Comparison of ENCODE assay signal across 1 cellular context in the genomic region with DNA sequence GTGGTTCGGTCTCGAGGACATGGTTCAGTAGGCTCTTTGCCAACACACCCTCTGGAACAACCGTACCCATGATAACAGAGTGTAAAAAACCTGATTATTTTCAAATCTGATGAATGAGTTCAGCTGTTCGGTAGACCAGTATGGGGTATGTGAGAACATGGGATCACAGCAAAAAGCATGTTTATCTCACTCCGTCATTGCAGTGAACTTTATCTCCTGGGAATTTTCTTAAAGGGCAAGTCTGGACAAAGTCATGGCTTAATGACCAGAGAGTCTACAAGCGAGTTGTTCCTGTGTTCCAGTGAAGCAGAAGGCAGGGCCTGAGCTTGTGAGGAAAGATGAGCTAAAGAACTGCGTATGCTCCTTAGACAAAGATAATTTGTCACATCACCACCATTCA.
TF ChIP-seq lines count a peak whose summit lies in the region.

No MANE protein-coding gene starts in this region.

TF ChIP-seq in HepG2, 621 proteins besides CTCF, POLR2A, EP300 and RAD21 (continued from another document):
- TF ChIP-seq CSRNP1 (CRISPR knock-in tag; IDR thresholded peaks at IDR 0.05): no peak
- TF ChIP-seq ZNF724P (CRISPR knock-in tag; IDR thresholded peaks at IDR 0.05; ENCODE audit: borderline replicate concordance): no peak
- no peak for TF ChIP-seq SIX4 (CRISPR knock-in tag; IDR thresholded peaks at IDR 0.05)
- TF ChIP-seq, protein P1, sequence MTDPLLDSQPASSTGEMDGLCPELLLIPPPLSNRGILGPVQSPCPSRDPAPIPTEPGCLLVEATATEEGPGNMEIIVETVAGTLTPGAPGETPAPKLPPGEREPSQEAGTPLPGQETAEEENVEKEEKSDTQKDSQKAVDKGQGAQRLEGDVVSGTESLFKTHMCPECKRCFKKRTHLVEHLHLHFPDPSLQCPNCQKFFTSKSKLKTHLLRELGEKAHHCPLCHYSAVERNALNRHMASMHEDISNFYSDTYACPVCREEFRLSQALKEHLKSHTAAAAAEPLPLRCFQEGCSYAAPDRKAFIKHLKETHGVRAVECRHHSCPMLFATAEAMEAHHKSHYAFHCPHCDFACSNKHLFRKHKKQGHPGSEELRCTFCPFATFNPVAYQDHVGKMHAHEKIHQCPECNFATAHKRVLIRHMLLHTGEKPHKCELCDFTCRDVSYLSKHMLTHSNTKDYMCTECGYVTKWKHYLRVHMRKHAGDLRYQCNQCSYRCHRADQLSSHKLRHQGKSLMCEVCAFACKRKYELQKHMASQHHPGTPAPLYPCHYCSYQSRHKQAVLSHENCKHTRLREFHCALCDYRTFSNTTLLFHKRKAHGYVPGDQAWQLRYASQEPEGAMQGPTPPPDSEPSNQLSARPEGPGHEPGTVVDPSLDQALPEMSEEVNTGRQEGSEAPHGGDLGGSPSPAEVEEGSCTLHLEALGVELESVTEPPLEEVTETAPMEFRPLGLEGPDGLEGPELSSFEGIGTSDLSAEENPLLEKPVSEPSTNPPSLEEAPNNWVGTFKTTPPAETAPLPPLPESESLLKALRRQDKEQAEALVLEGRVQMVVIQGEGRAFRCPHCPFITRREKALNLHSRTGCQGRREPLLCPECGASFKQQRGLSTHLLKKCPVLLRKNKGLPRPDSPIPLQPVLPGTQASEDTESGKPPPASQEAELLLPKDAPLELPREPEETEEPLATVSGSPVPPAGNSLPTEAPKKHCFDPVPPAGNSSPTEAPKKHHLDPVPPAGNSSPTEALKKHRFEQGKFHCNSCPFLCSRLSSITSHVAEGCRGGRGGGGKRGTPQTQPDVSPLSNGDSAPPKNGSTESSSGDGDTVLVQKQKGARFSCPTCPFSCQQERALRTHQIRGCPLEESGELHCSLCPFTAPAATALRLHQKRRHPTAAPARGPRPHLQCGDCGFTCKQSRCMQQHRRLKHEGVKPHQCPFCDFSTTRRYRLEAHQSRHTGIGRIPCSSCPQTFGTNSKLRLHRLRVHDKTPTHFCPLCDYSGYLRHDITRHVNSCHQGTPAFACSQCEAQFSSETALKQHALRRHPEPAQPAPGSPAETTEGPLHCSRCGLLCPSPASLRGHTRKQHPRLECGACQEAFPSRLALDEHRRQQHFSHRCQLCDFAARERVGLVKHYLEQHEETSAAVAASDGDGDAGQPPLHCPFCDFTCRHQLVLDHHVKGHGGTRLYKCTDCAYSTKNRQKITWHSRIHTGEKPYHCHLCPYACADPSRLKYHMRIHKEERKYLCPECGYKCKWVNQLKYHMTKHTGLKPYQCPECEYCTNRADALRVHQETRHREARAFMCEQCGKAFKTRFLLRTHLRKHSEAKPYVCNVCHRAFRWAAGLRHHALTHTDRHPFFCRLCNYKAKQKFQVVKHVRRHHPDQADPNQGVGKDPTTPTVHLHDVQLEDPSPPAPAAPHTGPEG (CRISPR knock-in tag; IDR thresholded peaks at IDR 0.05): no peak
- TF ChIP-seq FOXP4 (CRISPR knock-in tag; IDR thresholded peaks at IDR 0.05): no peak
- TF ChIP-seq NR1H2 (CRISPR knock-in tag; IDR thresholded peaks at IDR 0.05; ENCODE audit: borderline replicate concordance, low read depth): no peak
- no peak for TF ChIP-seq SP140L (CRISPR knock-in tag; IDR thresholded peaks at IDR 0.05; ENCODE audit: borderline replicate concordance)
- no peak for TF ChIP-seq ZNF432 (CRISPR knock-in tag; IDR thresholded peaks at IDR 0.05; ENCODE audit: borderline replicate concordance)
- TF ChIP-seq ZNF234 (CRISPR knock-in tag; conservative IDR thresholded peaks at IDR 0.05): no peak
- no peak for TF ChIP-seq CREB1 (IDR thresholded peaks at IDR 0.05)
- no peak for TF ChIP-seq CREB1 (CRISPR knock-in tag; IDR thresholded peaks at IDR 0.05)
- TF ChIP-seq ZNF563 (CRISPR knock-in tag; IDR thresholded peaks at IDR 0.05): no peak
- no peak for TF ChIP-seq ISX (CRISPR knock-in tag; conservative IDR thresholded peaks at IDR 0.05)
